Comparison of ENCODE assay signal across 8 cellular contexts in the genomic region with DNA sequence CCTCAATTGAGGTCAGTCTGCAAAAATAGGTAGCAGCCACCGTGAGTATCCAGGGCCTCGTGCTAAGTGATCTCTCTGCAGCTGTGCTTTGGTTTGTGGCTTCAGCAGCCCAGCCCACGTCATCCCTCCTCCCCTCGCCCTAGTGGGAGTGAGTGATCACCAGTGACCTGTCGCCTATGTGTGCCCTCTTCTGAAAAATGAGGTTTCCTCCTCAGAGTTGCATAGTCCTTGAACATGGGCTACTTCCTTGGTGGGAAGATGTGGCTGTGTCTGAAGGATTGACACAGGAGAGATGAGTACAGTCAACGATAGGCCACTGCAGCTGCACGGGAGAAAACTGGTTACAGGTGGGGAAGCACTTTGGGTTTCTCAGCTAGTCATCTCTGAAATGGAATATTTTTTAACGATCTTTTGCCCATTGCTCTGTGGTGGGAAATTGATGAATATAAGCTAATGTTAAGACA.
DNase-seq lines count a peak whose midpoint lies in the region; ATAC-seq and TF ChIP-seq lines count a peak whose summit lies in the region.

No MANE protein-coding gene starts in this region.

- H3K9me3 Mint-ChIP-seq in activated CD8-positive, alpha-beta T cell treated with anti-CD3 and anti-CD28 coated beads for 36 hours: no peaks in the 10 kb centered on the region
- H3K9me3 Mint-ChIP-seq in naive thymus-derived CD8-positive, alpha-beta T cell: peaks cover 0 to 2% (median 0%) of the 10 kb centered on the region in 9 donors

- H3K27ac ChIP-seq in PC-3 (ENCODE audit: low read length): no peak overlapping the region

- H3K4me1 ChIP-seq in PC-3 (ENCODE audit: insufficient read depth, low read length): peaks cover 14% of the 10 kb centered on the region

- ATAC-seq in GM19395 (IDR thresholded peaks at IDR 0.05; ENCODE audit: unreplicated experiment): peak; percentile 57
- ATAC-seq in HG03442 (IDR thresholded peaks at IDR 0.05; ENCODE audit: unreplicated experiment): peak; percentile 55
- ATAC-seq in activated CD8-positive, alpha-beta T cell treated with anti-CD3 and anti-CD28 coated beads for 36 hours: peak; percentile 48
- peak; percentile 50 to 53 for ATAC-seq in naive thymus-derived CD8-positive, alpha-beta T cell
- no peak for ATAC-seq in PC-3

- POLR2A ChIA-PET in activated CD8-positive, alpha-beta T cell treated with anti-CD3 and anti-CD28 coated beads for 36 hours (lab: Charles Lee): interaction anchor here (0.7 to 21.8 kb wide), 9 partner anchors 9 to 147 kb away, joined by 3 to 434 read pairs (median 11); a partner anchor contains a TSS
- POLR2A ChIA-PET in naive thymus-derived CD8-positive, alpha-beta T cell (lab: Charles Lee): interaction anchor here (1.1 to 1.5 kb wide), 2 partner anchors 10 to 149 kb away, joined by 3 to 5 read pairs; no protein-coding TSS in a partner anchor
- POLR2A ChIA-PET in PC-3 (lab: Charles Lee; ENCODE audit: unreplicated experiment): interaction anchor here (0.5 kb wide), 1 partner anchor 192 kb away, joined by 3 read pairs; no protein-coding TSS in a partner anchor

- no peaks in the 10 kb centered on the region for H3F3A ChIP-seq in PC-3 (ENCODE audit: low read length, unreplicated experiment)

- H3K4me2 ChIP-seq in PC-3 (ENCODE audit: low read length): no peak overlapping the region

- H3K9me2 ChIP-seq in PC-3 (replicated peaks; ENCODE audit: low read length): no peaks in the 10 kb centered on the region

- peak overlapping the region; percentile 97 for H3K27ac Mint-ChIP-seq in activated CD8-positive, alpha-beta T cell treated with anti-CD3 and anti-CD28 coated beads for 36 hours
- peak overlapping the region; percentile 68 to 94 (median 87) for H3K27ac Mint-ChIP-seq in naive thymus-derived CD8-positive, alpha-beta T cell

- no peak for TF ChIP-seq CTCF in activated CD8-positive, alpha-beta T cell treated with anti-CD3 and anti-CD28 coated beads for 36 hours (IDR thresholded peaks at IDR 0.05)
- TF ChIP-seq CTCF in PC-3 (conservative IDR thresholded peaks at IDR 0.05; ENCODE audit: low read depth, low read length): no peak

- intact Hi-C loops in activated CD8-positive, alpha-beta T cell treated with anti-CD3 and anti-CD28 coated beads for 36 hours (cut with micrococcal nuclease): loop anchor here (5.0 to 10.0 kb wide), 2 partner anchors 223 to 360 kb away; no protein-coding TSS in a partner anchor
- intact Hi-C loops in PC-3 (cut with micrococcal nuclease): no loop called here

- peaks cover 86% of the 10 kb centered on the region for H3K4me1 Mint-ChIP-seq in activated CD8-positive, alpha-beta T cell treated with anti-CD3 and anti-CD28 coated beads for 36 hours (ENCODE audit: low read depth)
- H3K4me1 Mint-ChIP-seq in naive thymus-derived CD8-positive, alpha-beta T cell: peaks cover 52 to 82% (median 78%) of the 10 kb centered on the region in 4 donors

- H3K9ac ChIP-seq in PC-3 (ENCODE audit: low read length): no peak overlapping the region

- no peak overlapping the region for H3K4me3 ChIP-seq in PC-3 (ENCODE audit: low read length)

- BruUV-seq in PC-3 (replicated peaks; lab: Mats Ljungman, UMichigan): no TSS peak

- H3K36me3 ChIP-seq in PC-3 (ENCODE audit: low read depth, low read length): peaks cover 4% of the 10 kb centered on the region; the same call in 1 of the 2 replicates

- H3K4me3 Mint-ChIP-seq in activated CD8-positive, alpha-beta T cell treated with anti-CD3 and anti-CD28 coated beads for 36 hours: peak overlapping the region; percentile 63
- H3K4me3 Mint-ChIP-seq in naive thymus-derived CD8-positive, alpha-beta T cell: peak overlapping the region in 9 of 10 donors; percentile 40 to 65 (median 44)

- peaks cover 70% of the 10 kb centered on the region for H3K36me3 Mint-ChIP-seq in activated CD8-positive, alpha-beta T cell treated with anti-CD3 and anti-CD28 coated beads for 36 hours (ENCODE audit: low read depth)
- H3K36me3 Mint-ChIP-seq in naive thymus-derived CD8-positive, alpha-beta T cell: peaks cover 0 to 24% (median 19%) of the 10 kb centered on the region in 3 donors

- CTCF ChIA-PET in activated CD8-positive, alpha-beta T cell treated with anti-CD3 and anti-CD28 coated beads for 36 hours (lab: Charles Lee): interaction anchor here (0.7 to 13.9 kb wide), 8 partner anchors 10 to 172 kb away, joined by 3 to 135 read pairs (median 4); a partner anchor contains a TSS
- CTCF ChIA-PET in PC-3 (lab: Charles Lee): no interaction called here

- no peaks in the 10 kb centered on the region for H3K27me3 Mint-ChIP-seq in activated CD8-positive, alpha-beta T cell treated with anti-CD3 and anti-CD28 coated beads for 36 hours
- H3K27me3 Mint-ChIP-seq in naive thymus-derived CD8-positive, alpha-beta T cell: peaks cover 0 to 2% (median 0%) of the 10 kb centered on the region in 5 donors

- H2AFZ ChIP-seq in PC-3 (ENCODE audit: low read length): no peak overlapping the region

- peak; percentile 95 for DNase-seq in activated CD8-positive, alpha-beta T cell treated with anti-CD3 and anti-CD28 coated beads for 36 hours
- DNase-seq in naive thymus-derived CD8-positive, alpha-beta T cell: peak in 9 of 10 donors; percentile 35 to 69 (median 55)
- no peak for DNase-seq in PC-3
- no peak for DNase-seq in COLO668 (lab: John Stamatoyannopoulos, UW; ENCODE audit: unreplicated experiment)
- no peak for DNase-seq in NCI-H2107 (lab: John Stamatoyannopoulos, UW)
- no peak for DNase-seq in HCEC 1CT

- no peaks in the 10 kb centered on the region for H4K20me1 ChIP-seq in PC-3 (ENCODE audit: low read length)

- H3K79me2 ChIP-seq in PC-3 (ENCODE audit: low read length): no peaks in the 10 kb centered on the region

- no peaks in the 10 kb centered on the region for H3K9me3 ChIP-seq in PC-3 (ENCODE audit: low read length)

- H3K27me3 ChIP-seq in PC-3 (ENCODE audit: low read length): no peaks in the 10 kb centered on the region

Comparison
In these comparisons a context has a peak if more than half of its experiments do, and no peak if none do; other contexts are left out.
1. DNase-seq: peak in activated CD8-positive, alpha-beta T cell treated with anti-CD3 and anti-CD28 coated beads for 36 hours (single experiment) and naive thymus-derived CD8-positive, alpha-beta T cell (9 of 10); none in PC-3 (single experiment), COLO668 (single experiment), NCI-H2107 (single experiment) and HCEC 1CT (single experiment).